ENCODE assay signal across 17 cellular contexts in genomic region chr5:142561486-142562097, GRCh38.
DNase-seq lines count a peak whose midpoint lies in the region; ATAC-seq, FAIRE-seq and TF ChIP-seq lines count a peak whose summit lies in the region.
"Had no signal": no experiment of that assay in that cellular context is flagged by ENCODE, and none has a peak within 500 bp of the region (broad histone marks: within the 10 kb centered on the region; RNA-seq: fewer than 3 reads in every experiment).

No MANE protein-coding gene starts in this region.

- H3K36me3 ChIP-seq in bronchial epithelial cell (ENCODE audit: control insufficient read depth, insufficient read depth, low read length) (no peaks in the 10 kb centered on the region), tibial artery (no peaks in the 10 kb centered on the region), sigmoid colon (no peaks in the 10 kb centered on the region)

- TF ChIP-seq CTCF in bronchial epithelial cell (IDR thresholded peaks at IDR 0.05; ENCODE audit: insufficient read depth, low read length, severe bottlenecking) (no peak), tibial artery (IDR thresholded peaks at IDR 0.05) (no peak), sigmoid colon (IDR thresholded peaks at IDR 0.05) (no peak)

- no peaks in the 10 kb centered on the region for H3K36me3 Mint-ChIP-seq in stimulated activated effector memory CD8-positive, alpha-beta T cell treated with anti-CD3 and anti-CD28 coated beads, Interleukin-12 subunit alpha, Interleukin-12 subunit beta, amount 100 ng/mL, for 72 hours
- H3K36me3 Mint-ChIP-seq: CD4-positive, alpha-beta memory T cell had no signal

- H3K27ac Mint-ChIP-seq in stimulated activated effector memory CD8-positive, alpha-beta T cell treated with anti-CD3 and anti-CD28 coated beads, Interleukin-12 subunit alpha, Interleukin-12 subunit beta, amount 100 ng/mL, for 72 hours, result no peak overlapping the region
- H3K27ac Mint-ChIP-seq: CD4-positive, alpha-beta memory T cell had no signal

- H3K27me3 ChIP-seq in bronchial epithelial cell (ENCODE audit: control insufficient read depth, insufficient read depth, low read length), result no peaks in the 10 kb centered on the region
- no peaks in the 10 kb centered on the region for H3K27me3 ChIP-seq in tibial artery
- no peaks in the 10 kb centered on the region for H3K27me3 ChIP-seq in sigmoid colon

- H3K9me3 ChIP-seq in tibial artery (no peaks in the 10 kb centered on the region), sigmoid colon (no peaks in the 10 kb centered on the region)

- no peak overlapping the region for H3K4me3 Mint-ChIP-seq in stimulated activated effector memory CD8-positive, alpha-beta T cell treated with anti-CD3 and anti-CD28 coated beads, Interleukin-12 subunit alpha, Interleukin-12 subunit beta, amount 100 ng/mL, for 72 hours
- H3K4me3 Mint-ChIP-seq: CD4-positive, alpha-beta memory T cell had no signal

- H3K4me1 Mint-ChIP-seq in stimulated activated effector memory CD8-positive, alpha-beta T cell treated with anti-CD3 and anti-CD28 coated beads, Interleukin-12 subunit alpha, Interleukin-12 subunit beta, amount 100 ng/mL, for 72 hours, result no peaks in the 10 kb centered on the region
- H3K4me1 Mint-ChIP-seq: CD4-positive, alpha-beta memory T cell had no signal

- TF ChIP-seq EP300 in sigmoid colon (IDR thresholded peaks at IDR 0.05), result no peak

- peaks cover 0 to 22% (median 3%) of the 10 kb centered on the region in 4 donors for H3K4me1 ChIP-seq in tibial artery
- H3K4me1 ChIP-seq in sigmoid colon, result peaks cover 0 to 8% (median 0%) of the 10 kb centered on the region in 4 donors

- H3K27ac ChIP-seq in tibial artery (peak overlapping the region; percentile 1 to 17), sigmoid colon (peak overlapping the region in 1 of 4 donors; percentile 8)
- H3K27ac ChIP-seq: HL-60 had no signal

- no peak for ATAC-seq in stimulated activated effector memory CD8-positive, alpha-beta T cell treated with anti-CD3 and anti-CD28 coated beads, Interleukin-12 subunit alpha, Interleukin-12 subunit beta, amount 100 ng/mL, for 72 hours

- H3K4me3 ChIP-seq in bronchial epithelial cell (ENCODE audit: low read depth, low read length), result no peak overlapping the region
- no peak overlapping the region for H3K4me3 ChIP-seq in tibial artery
- H3K4me3 ChIP-seq in sigmoid colon, result no peak overlapping the region

- 83 to 84% methylated on average over 7 of the region's 7 CpGs for WGBS in sigmoid colon, 2 donors

- intact Hi-C loops in tibial artery (cut with DNase I; ENCODE audit: low total_unique reads), result no loop called here
- intact Hi-C loops in sigmoid colon (cut with DNase I), result no loop called here

- TF ChIP-seq POLR2A in sigmoid colon (IDR thresholded peaks at IDR 0.05), result no peak

- no peaks in the 10 kb centered on the region for H3K9me3 Mint-ChIP-seq in stimulated activated effector memory CD8-positive, alpha-beta T cell treated with anti-CD3 and anti-CD28 coated beads, Interleukin-12 subunit alpha, Interleukin-12 subunit beta, amount 100 ng/mL, for 72 hours

- DNase-seq in LHCN-M2 (ENCODE audit: low read depth), result peak; percentile 93
- DNase-seq in bronchial epithelial cell (ENCODE audit: low read depth), result no peak
- peak; percentile 35 for DNase-seq in myocyte (ENCODE audit: low read depth)
- DNase-seq in tibial artery, result no peak
- DNase-seq in stimulated activated effector memory CD8-positive, alpha-beta T cell treated with anti-CD3 and anti-CD28 coated beads, Interleukin-12 subunit alpha, Interleukin-12 subunit beta, amount 100 ng/mL, for 72 hours (ENCODE audit: low spot score in 2 of 2), result no peak
- no peak for DNase-seq in anterior cingulate cortex (lab: John Stamatoyannopoulos, UW)
- DNase-seq in sigmoid colon, result no peak
- DNase-seq: Calu3; CD4-positive, alpha-beta memory T cell; DMS53; H7; NCI-H187; NCI-H526 treated with DMSO at 0.1 percent for 48 hours; SHP77 treated with DMSO at 0.1 percent for 48 hours had no signal

- FAIRE-seq in bronchial epithelial cell (lab: Jason Lieb, UNC), result peak; percentile 7
- FAIRE-seq: HTR-8/SVneo, RCC 7860 had no signal

Comparison
In these comparisons a context has a peak if more than half of its experiments do, and no peak if none do; other contexts are left out.
1. DNase-seq: peak in LHCN-M2 (single experiment) and myocyte (single experiment); none in bronchial epithelial cell (single experiment), tibial artery (0 of 2), stimulated activated effector memory CD8-positive, alpha-beta T cell treated with anti-CD3 and anti-CD28 coated beads, Interleukin-12 subunit alpha, Interleukin-12 subunit beta, amount 100 ng/mL, for 72 hours (0 of 2), anterior cingulate cortex (0 of 58) and sigmoid colon (single experiment).